26 cellular contexts compared by ENCODE assay signal in the genomic region with DNA sequence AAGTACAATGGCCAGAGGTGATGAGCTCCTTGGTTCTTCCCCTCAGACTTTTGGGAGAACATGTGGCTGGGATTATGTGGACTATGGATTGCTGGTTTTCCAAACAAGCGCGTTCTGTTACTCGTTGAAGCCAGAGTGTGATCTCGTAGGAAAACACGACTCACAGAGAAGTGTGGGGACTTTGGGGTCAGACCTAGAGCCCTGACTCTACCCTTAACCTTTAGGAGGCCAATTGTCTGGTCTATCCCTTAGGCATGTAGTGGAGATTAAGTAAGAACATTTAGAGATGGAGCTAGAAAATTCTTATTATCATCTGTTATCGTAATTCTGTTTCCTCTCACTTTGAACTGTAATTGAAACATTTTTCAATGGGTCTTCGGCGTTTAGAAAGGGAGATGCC. TPM values are rescaled to one million over a fixed set of nuclear protein-coding genes. Genes with fewer than 3 reads are reported as not detected.
DNase-seq lines count a peak whose midpoint lies in the region; ATAC-seq and TF ChIP-seq lines count a peak whose summit lies in the region.
"Had no signal": no experiment of that assay in that cellular context is flagged by ENCODE, and none has a peak within 500 bp of the region (broad histone marks: within the 10 kb centered on the region; RNA-seq: fewer than 3 reads in every experiment).

No MANE protein-coding gene starts in this region.

- intact Hi-C loops in Panc1 (cut with micrococcal nuclease; ENCODE audit: unreplicated experiment): no loop called here

- H3K4me3 ChIP-seq in Panc1 (ENCODE audit: low read depth in 2 of 2, low read length in 2 of 2) (no peak overlapping the region), endodermal cell (ENCODE audit: low read length) (no peak overlapping the region), thymus (ENCODE audit: low read length) (no peak overlapping the region)
- H3K4me3 ChIP-seq: MG63, ovary, skin epidermis, thoracic aorta had no signal

- H3K27ac Mint-ChIP-seq in activated naive CD4-positive, alpha-beta T cell treated with anti-CD3 and anti-CD28 coated beads, Interleukin-2, amount 50 U/mL, for 24 hours: no peak overlapping the region
- peak overlapping the region; percentile 32 for H3K27ac Mint-ChIP-seq in endodermal cell

- peaks cover 12% of the 10 kb centered on the region for H3K36me3 ChIP-seq in Panc1 (ENCODE audit: control insufficient read depth, insufficient read depth, low read length)
- peaks cover 38% of the 10 kb centered on the region for H3K36me3 ChIP-seq in endodermal cell (ENCODE audit: control insufficient read depth, insufficient read depth, low read length)
- H3K36me3 ChIP-seq in thymus (ENCODE audit: control insufficient read depth, insufficient read depth): peaks cover 44% of the 10 kb centered on the region
- H3K36me3 ChIP-seq: MG63, ovary, thoracic aorta had no signal

- H3K27me3 Mint-ChIP-seq in activated naive CD4-positive, alpha-beta T cell treated with anti-CD3 and anti-CD28 coated beads, Interleukin-2, amount 50 U/mL, for 24 hours: no peaks in the 10 kb centered on the region
- H3K27me3 Mint-ChIP-seq in endodermal cell (ENCODE audit: insufficient read depth): no peaks in the 10 kb centered on the region

- H3K27me3 ChIP-seq in Panc1 (ENCODE audit: control insufficient read depth, insufficient read depth, low read length): no peaks in the 10 kb centered on the region
- H3K27me3 ChIP-seq in endodermal cell (ENCODE audit: control insufficient read depth, insufficient read depth, low read length, poor library complexity, severe bottlenecking): no peaks in the 10 kb centered on the region
- H3K27me3 ChIP-seq in thymus (ENCODE audit: control insufficient read depth, insufficient read depth): no peaks in the 10 kb centered on the region
- H3K27me3 ChIP-seq: MG63, ovary had no signal

- H3K27ac ChIP-seq in Panc1 (ENCODE audit: low read length) (no peak overlapping the region), endodermal cell (ENCODE audit: low read depth, low read length) (no peak overlapping the region), thymus (ENCODE audit: low read depth) (peak overlapping the region; percentile 94)
- H3K27ac ChIP-seq: ovary, skin epidermis, thoracic aorta had no signal

- 96 to 97% methylated on average over 3 to 8 of the region's 8 CpGs for WGBS in endodermal cell (ENCODE audit: insufficient coverage in 1 of 2, insufficient read length in 1 of 2), 2 experiments
- WGBS in thymus: 96% methylated on average over 8 of the region's 8 CpGs

- POLR2A ChIA-PET in Panc1 (lab: Charles Lee) (no interaction called here), GM10248 (lab: Yijun Ruan, JAX) (no interaction called here)

- no peak overlapping the region for H3K9ac ChIP-seq in endodermal cell (ENCODE audit: extremely low read depth, low read length, poor library complexity, severe bottlenecking)

- TF ChIP-seq CTCF in Panc1 (IDR thresholded peaks at IDR 0.05) (no peak), endodermal cell (conservative IDR thresholded peaks at IDR 0.05) (no peak), GM10248 (IDR thresholded peaks at IDR 0.05; ENCODE audit: control extremely low read depth, extremely low read depth, low read depth, missing control alignments) (no peak)

- peaks cover 14% of the 10 kb centered on the region for H3K36me3 Mint-ChIP-seq in activated naive CD4-positive, alpha-beta T cell treated with anti-CD3 and anti-CD28 coated beads, Interleukin-2, amount 50 U/mL, for 24 hours
- H3K36me3 Mint-ChIP-seq in endodermal cell (ENCODE audit: low read depth): peaks cover 58% of the 10 kb centered on the region

- no peaks in the 10 kb centered on the region for H3K9me3 Mint-ChIP-seq in activated naive CD4-positive, alpha-beta T cell treated with anti-CD3 and anti-CD28 coated beads, Interleukin-2, amount 50 U/mL, for 24 hours
- H3K9me3 Mint-ChIP-seq in endodermal cell: no peaks in the 10 kb centered on the region
- H3K9me3 Mint-ChIP-seq: CD8-positive, alpha-beta T cell; immature natural killer cell; neural crest cell had no signal

- H3K9me3 ChIP-seq in Panc1 (ENCODE audit: control insufficient read depth, insufficient read depth, low read depth, low read length): no peaks in the 10 kb centered on the region
- H3K9me3 ChIP-seq in endodermal cell (ENCODE audit: control insufficient read depth, low read length): no peaks in the 10 kb centered on the region
- H3K9me3 ChIP-seq in thymus (ENCODE audit: control insufficient read depth): no peaks in the 10 kb centered on the region
- H3K9me3 ChIP-seq: MG63, ovary, thoracic aorta had no signal

- no peak for ATAC-seq in Panc1
- ATAC-seq in left lobe of liver: no peak
- ATAC-seq: left cardiac atrium, SK-N-SH treated with all-trans-retinoic acid at 6 μM for 48 hours had no signal

- BruUV-seq in Panc1 (replicated peaks; lab: Mats Ljungman, UMichigan): TSS peak; percentile 1

- in situ Hi-C loops in Panc1 (cut with HindIII; ENCODE audit: low pct_unique_long_range_greater_than_20kb, low sequenced_read_pairs): no loop called here

- H3K4me1 Mint-ChIP-seq in activated naive CD4-positive, alpha-beta T cell treated with anti-CD3 and anti-CD28 coated beads, Interleukin-2, amount 50 U/mL, for 24 hours: peaks cover 33% of the 10 kb centered on the region
- H3K4me1 Mint-ChIP-seq in endodermal cell: peaks cover 27% of the 10 kb centered on the region

- peak overlapping the region; percentile 47 for H3K4me3 Mint-ChIP-seq in activated naive CD4-positive, alpha-beta T cell treated with anti-CD3 and anti-CD28 coated beads, Interleukin-2, amount 50 U/mL, for 24 hours
- no peak overlapping the region for H3K4me3 Mint-ChIP-seq in endodermal cell
- H3K4me3 Mint-ChIP-seq: CD8-positive, alpha-beta T cell; immature natural killer cell; neural crest cell had no signal

- CTCF ChIA-PET in Panc1 (lab: Charles Lee) (no interaction called here), GM10248 (lab: Yijun Ruan, JAX) (interaction anchor here (1.5 to 2.5 kb wide), 2 partner anchors 8 to 12 kb away, joined by 7 to 8 read pairs; no protein-coding TSS in a partner anchor)

- H3K4me1 ChIP-seq in Panc1 (ENCODE audit: control insufficient read depth, insufficient read depth, low read length): peaks cover 8% of the 10 kb centered on the region; the same call in 1 of the 2 replicates
- peaks cover 4% of the 10 kb centered on the region for H3K4me1 ChIP-seq in endodermal cell (ENCODE audit: control insufficient read depth, insufficient read depth, low read length)
- peaks cover 44% of the 10 kb centered on the region for H3K4me1 ChIP-seq in thymus (ENCODE audit: control insufficient read depth, insufficient read depth, low read length)

- no peak for DNase-seq in activated naive CD4-positive, alpha-beta T cell (lab: John Stamatoyannopoulos, UW)
- no peak for DNase-seq in Panc1 (ENCODE audit: low read depth, low spot score)
- no peak for DNase-seq in endodermal cell
- DNase-seq in left lobe of liver (ENCODE audit: low spot score): no peak
- DNase-seq in AG08396 (ENCODE audit: low spot score): no peak
- no peak for DNase-seq in GM10248 (ENCODE audit: extremely low spot score)
- DNase-seq: activated effector memory CD4-positive, alpha-beta T cell treated with anti-CD3 and anti-CD28 coated beads, Interleukin-2, amount 50 U/mL, for 16 hours; CD8-positive, alpha-beta T cell; central memory CD4-positive, alpha-beta T cell; cortex of kidney; effector memory CD4-positive, alpha-beta T cell; immature natural killer cell; KBM-7; left cardiac atrium; MG63; NCI-H226; ovary; retina; Right ventricle myocardium superior; T-helper 2 cell had no signal

RNA-seq across cellular contexts. Expression of a gene that starts 35.8 kb away (rescaled TPM):
- total RNA-seq in Panc1 (2021; ENCODE audit: unreplicated experiment) (43.8 TPM), endodermal cell (10 to 100 TPM; 16.7 to 21.0 TPM), left lobe of liver (9.1 TPM)
- polyA plus RNA-seq in Panc1 (2012; ENCODE audit: insufficient read length): 26.5 TPM
- 18.3 TPM for polyA plus RNA-seq in endodermal cell (2013, experiment 1 of 2)
- polyA plus RNA-seq in endodermal cell (2013, experiment 2 of 2): 21.4 TPM
- 47.6 TPM for polyA plus RNA-seq in thymus
